10 cellular contexts compared by ENCODE assay signal in the genomic region with DNA sequence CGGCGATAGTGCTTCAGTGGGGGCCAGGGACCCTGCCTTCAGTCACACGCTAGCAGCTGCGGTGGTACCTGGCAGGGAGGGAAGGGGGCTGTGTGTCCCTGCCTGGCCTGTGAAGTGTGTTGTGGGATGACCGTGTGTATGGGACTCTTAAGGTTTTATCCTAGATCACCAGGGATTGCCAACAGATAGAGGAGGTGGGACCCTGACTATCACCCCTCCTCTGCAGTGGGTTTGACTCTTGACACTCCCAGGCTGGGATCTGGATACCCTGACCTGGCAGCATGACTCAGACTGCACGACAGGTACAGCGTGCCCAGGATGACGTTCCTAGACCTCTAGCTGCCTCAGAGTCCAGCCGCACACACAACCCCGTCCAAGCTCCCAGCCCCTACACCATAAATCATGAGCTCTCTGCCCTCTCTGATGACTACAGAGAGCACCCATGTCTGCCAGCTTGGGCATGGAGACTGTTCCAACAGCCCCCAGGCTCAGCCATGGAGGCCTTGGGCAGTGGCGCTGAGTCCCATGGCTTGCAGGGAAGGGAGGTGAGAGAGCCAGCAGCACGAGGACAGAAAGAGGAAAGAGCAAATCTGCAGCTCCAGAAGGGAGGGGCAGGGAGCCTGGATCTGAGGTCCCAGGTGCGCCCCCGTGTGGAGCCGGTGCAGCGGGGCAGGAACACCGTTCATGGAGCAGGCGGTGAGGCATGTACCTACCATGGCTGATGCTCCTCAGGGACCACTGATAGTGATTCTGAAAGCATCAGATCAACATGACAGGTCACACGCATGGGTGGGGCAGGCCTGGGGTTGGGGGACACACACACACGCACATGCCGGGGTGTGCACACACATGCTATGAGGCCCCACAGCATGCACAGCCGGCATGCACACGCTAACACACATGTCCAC.
DNase-seq lines count a peak whose midpoint lies in the region; ATAC-seq and TF ChIP-seq lines count a peak whose summit lies in the region.
"Had no signal": no experiment of that assay in that cellular context is flagged by ENCODE, and none has a peak within 500 bp of the region (broad histone marks: within the 10 kb centered on the region; RNA-seq: fewer than 3 reads in every experiment).

No MANE protein-coding gene starts in this region.

- H3K4me1 ChIP-seq in foreskin keratinocyte (no peaks in the 10 kb centered on the region), gastrocnemius medialis (no peaks in the 10 kb centered on the region), gastroesophageal sphincter (no peaks in the 10 kb centered on the region)

- ATAC-seq in foreskin keratinocyte (peak; percentile 90), gastrocnemius medialis (peak in 1 of 2 donors; percentile 68), gastroesophageal sphincter (no peak)

- no peak overlapping the region for H3K4me3 ChIP-seq in AG10803 (ENCODE audit: low read length)
- no peak overlapping the region for H3K4me3 ChIP-seq in gastrocnemius medialis
- H3K4me3 ChIP-seq in gastroesophageal sphincter: no peak overlapping the region
- H3K4me3 ChIP-seq: thoracic aorta had no signal

- intact Hi-C loops in gastrocnemius medialis (cut with DNase I; ENCODE audit: low total_unique reads): no loop called here

- TF ChIP-seq POLR2A in gastrocnemius medialis (IDR thresholded peaks at IDR 0.05): no peak
- TF ChIP-seq POLR2A in gastroesophageal sphincter (IDR thresholded peaks at IDR 0.05): no peak

- TF ChIP-seq CTCF in AG10803 (conservative IDR thresholded peaks at IDR 0.05; ENCODE audit: low read length) (peak; percentile 45), GM13976 (IDR thresholded peaks at IDR 0.05; ENCODE audit: borderline replicate concordance, control extremely low read depth, extremely low read depth, insufficient read depth, missing control alignments) (peak; percentile 77), foreskin keratinocyte (conservative IDR thresholded peaks at IDR 0.05) (peak; percentile 47), gastrocnemius medialis (IDR thresholded peaks at IDR 0.05 in 4 of 5, conservative IDR thresholded peaks at IDR 0.05 in 1 of 5) (peak in 3 of 5 experiments; percentile 21 to 61 (median 36)), gastroesophageal sphincter (IDR thresholded peaks at IDR 0.05) (peak in 1 of 4 experiments; percentile 38)

- H3K9me3 ChIP-seq in gastrocnemius medialis (no peaks in the 10 kb centered on the region), gastroesophageal sphincter (no peaks in the 10 kb centered on the region)
- H3K9me3 ChIP-seq: thoracic aorta had no signal

- TF ChIP-seq EP300 in gastroesophageal sphincter (IDR thresholded peaks at IDR 0.05): no peak

- H3K27ac ChIP-seq in foreskin keratinocyte (no peak overlapping the region), gastrocnemius medialis (no peak overlapping the region), gastroesophageal sphincter (no peak overlapping the region)
- H3K27ac ChIP-seq: epithelial cell of prostate, thoracic aorta had no signal

- WGBS in gastroesophageal sphincter (ENCODE audit: low coverage in 1 of 2), 2 donors: 55% methylated on average over 4 of the region's 23 CpGs; no CpG with 5 or more reads in 1 of the 2 donors

- DNase-seq in AG10803 (ENCODE audit: low read depth): peak; percentile 36
- peak; percentile 60 for DNase-seq in GM13976 (ENCODE audit: low spot score)
- peak; percentile 71 for DNase-seq in NCI-H2171 (lab: John Stamatoyannopoulos, UW)
- peak; percentile 75 to 77 for DNase-seq in activated CD4-positive, alpha-beta T cell treated with anti-CD3 and anti-CD28 coated beads, Interleukin-2, amount 50 U/mL, for 48 hours
- peak; percentile 22 to 59 for DNase-seq in foreskin keratinocyte
- DNase-seq in gastrocnemius medialis: peak in 1 of 2 donors; percentile 47
- DNase-seq in NCI-H1092 (lab: John Stamatoyannopoulos, UW): no peak

- H3K27me3 ChIP-seq in foreskin keratinocyte: peaks cover 6% of the 10 kb centered on the region
- H3K27me3 ChIP-seq in gastrocnemius medialis: no peaks in the 10 kb centered on the region
- H3K27me3 ChIP-seq in gastroesophageal sphincter: peaks cover 7% of the 10 kb centered on the region

- H3K36me3 ChIP-seq in gastrocnemius medialis (no peaks in the 10 kb centered on the region), gastroesophageal sphincter (no peaks in the 10 kb centered on the region)
- H3K36me3 ChIP-seq: thoracic aorta had no signal

- in situ Hi-C loops in GM13976 (cut with MboI; ENCODE audit: low sequenced_read_pairs, unreplicated experiment) (no loop called here), gastrocnemius medialis (cut with MboI; ENCODE audit: low sequenced_read_pairs in 4 of 4) (loop anchor here in 1 of 4 donors (25.0 kb wide), 1 partner anchor 803 kb away; no protein-coding TSS in a partner anchor)
